In the genomic region with DNA sequence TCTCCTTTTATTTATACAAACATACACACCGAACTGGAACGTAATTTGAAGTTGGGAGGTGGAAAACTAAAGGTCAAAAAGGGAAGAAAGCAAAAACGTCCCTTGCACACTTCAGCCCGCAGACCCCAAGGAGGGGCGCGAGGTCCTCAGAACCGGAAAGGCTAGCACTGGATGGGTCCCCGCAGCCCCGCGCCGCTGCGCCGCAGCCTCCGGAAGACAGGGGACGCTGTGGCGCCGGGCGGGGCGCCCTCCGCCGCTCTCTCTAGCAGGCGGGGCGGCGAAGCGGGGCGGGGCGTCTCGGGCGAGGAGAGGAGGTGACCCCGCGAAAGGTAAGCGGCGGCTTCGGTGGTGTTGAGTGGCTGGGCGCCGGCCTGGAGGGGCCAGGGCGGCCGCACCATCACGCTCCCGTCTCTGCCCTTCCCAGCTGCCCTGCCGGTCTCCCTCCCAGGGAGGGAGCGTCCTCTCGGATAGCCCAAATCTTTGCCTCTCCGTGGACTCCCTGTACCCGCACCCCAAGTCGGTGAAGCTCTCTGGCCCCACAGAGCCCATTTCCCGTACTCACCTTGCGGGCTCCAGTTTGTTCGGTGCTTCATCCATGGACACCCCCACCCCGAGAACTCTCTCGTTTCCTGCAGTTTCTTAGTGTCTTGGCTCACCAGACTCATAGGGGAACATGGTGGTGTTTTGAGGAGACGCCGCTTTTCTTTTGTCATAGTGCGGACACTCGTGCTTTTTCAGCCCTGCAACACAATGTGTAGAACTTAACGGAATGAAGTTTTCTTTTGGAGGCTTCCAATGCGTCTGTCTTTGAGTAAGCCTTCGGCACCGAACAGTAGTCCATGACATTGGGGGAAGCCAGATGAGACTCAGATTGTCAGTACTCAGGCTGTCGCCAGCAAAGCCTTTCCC, we compare ENCODE assay signal across 1 cellular context.
A peak's percentile ranks its signal among the peaks of the same experiment; 100 is the strongest.
TF ChIP-seq lines count a peak whose summit lies in the region.

A gene with protein sequence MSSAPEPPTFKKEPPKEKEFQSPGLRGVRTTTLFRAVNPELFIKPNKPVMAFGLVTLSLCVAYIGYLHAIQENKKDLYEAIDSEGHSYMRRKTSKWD (plus strand): TSS at position 285 of the 909 bp plus-strand sequence. CDS start 14,444 bp downstream, outside the sequence.

TF ChIP-seq in K562, 482 proteins besides CTCF, POLR2A, EP300 and RAD21 (continued from another document and continues in another):
- no peak for TF ChIP-seq NR0B1 (IDR thresholded peaks at IDR 0.05; ENCODE audit: partially characterized antibody)
- TF ChIP-seq KAT2B (IDR thresholded peaks at IDR 0.05; ENCODE audit: low read depth, low read length): no peak
- TF ChIP-seq ZNF311 (CRISPR knock-in tag; IDR thresholded peaks at IDR 0.05): no peak
- peak; percentile 68; the same call in 1 of the 2 replicates for TF ChIP-seq GATAD2B (IDR thresholded peaks at IDR 0.05; ENCODE audit: borderline replicate concordance)
- no peak for TF ChIP-seq HNRNPH1 (optimal IDR thresholded peaks at IDR 0.05; ENCODE audit: low read depth, low read length)
- TF ChIP-seq ZSCAN32 (CRISPR knock-in tag; IDR thresholded peaks at IDR 0.05): no peak
- TF ChIP-seq SIRT6 (IDR thresholded peaks at IDR 0.05; ENCODE audit: low read depth, low read length): no peak
- TF ChIP-seq MBD2 (IDR thresholded peaks at IDR 0.05; ENCODE audit: borderline replicate concordance, low read depth): peak; percentile 67; the same call in 1 of the 2 replicates
- no peak for TF ChIP-seq STAT5A (IDR thresholded peaks at IDR 0.05; ENCODE audit: borderline replicate concordance, low read length)
- TF ChIP-seq HLTF (IDR thresholded peaks at IDR 0.05): no peak
- TF ChIP-seq NFIX (CRISPR knock-in tag; IDR thresholded peaks at IDR 0.05; ENCODE audit: low read depth): no peak
- no peak for TF ChIP-seq SMC3 (conservative IDR thresholded peaks at IDR 0.05; ENCODE audit: insufficient read depth, low read depth, low read length)
- no peak for TF ChIP-seq CGGBP1 (CRISPR knock-in tag; IDR thresholded peaks at IDR 0.05)
- TF ChIP-seq GATAD2A (IDR thresholded peaks at IDR 0.05): 0 out of 2 replicates have a peak, but pooled peaks have one; percentile 14
- no peak for TF ChIP-seq ZNF41 (CRISPR knock-in tag; conservative IDR thresholded peaks at IDR 0.05)
- peak; percentile 71 for TF ChIP-seq ETV5 (CRISPR knock-in tag; IDR thresholded peaks at IDR 0.05; ENCODE audit: low read depth)
- peak; percentile 86 for TF ChIP-seq POLR2B (IDR thresholded peaks at IDR 0.05; ENCODE audit: low read depth, partially characterized antibody)
- no peak for TF ChIP-seq PTTG1 (tag; IDR thresholded peaks at IDR 0.05; ENCODE audit: low read depth)
- TF ChIP-seq SNIP1 (IDR thresholded peaks at IDR 0.05; ENCODE audit: low read depth): no peak
- peak; percentile 74 for TF ChIP-seq POLR2H (tag; IDR thresholded peaks at IDR 0.05; ENCODE audit: low read depth)
- no peak for TF ChIP-seq NFATC3 (IDR thresholded peaks at IDR 0.05)
- no peak for TF ChIP-seq ZNF124 (CRISPR knock-in tag; IDR thresholded peaks at IDR 0.05)
- TF ChIP-seq U2AF1 (optimal IDR thresholded peaks at IDR 0.05; ENCODE audit: low read depth, low read length): peak; percentile 78
- TF ChIP-seq HMGXB4 (CRISPR knock-in tag; IDR thresholded peaks at IDR 0.05): peak; percentile 73
- TF ChIP-seq ZNF253 (CRISPR knock-in tag; conservative IDR thresholded peaks at IDR 0.05): no peak
- no peak for TF ChIP-seq JUN (IDR thresholded peaks at IDR 0.05; ENCODE audit: borderline replicate concordance, low read depth, low read length)
- no peak for TF ChIP-seq JUN (CRISPR knock-in tag; IDR thresholded peaks at IDR 0.05; ENCODE audit: borderline replicate concordance)
- no peak for TF ChIP-seq CBX2 (IDR thresholded peaks at IDR 0.05; ENCODE audit: insufficient read depth, low read length, poor library complexity, severe bottlenecking)
- TF ChIP-seq CTCFL (IDR thresholded peaks at IDR 0.05; ENCODE audit: borderline replicate concordance, insufficient read depth, low read depth, low read length, poor library complexity, severe bottlenecking): peak; percentile 94
- no peak for TF ChIP-seq ELF1 (tag; IDR thresholded peaks at IDR 0.05)
- no peak for TF ChIP-seq ZNF232 (CRISPR knock-in tag; IDR thresholded peaks at IDR 0.05)
- no peak for TF ChIP-seq SMARCA4 (IDR thresholded peaks at IDR 0.05)
- TF ChIP-seq, protein P1, sequence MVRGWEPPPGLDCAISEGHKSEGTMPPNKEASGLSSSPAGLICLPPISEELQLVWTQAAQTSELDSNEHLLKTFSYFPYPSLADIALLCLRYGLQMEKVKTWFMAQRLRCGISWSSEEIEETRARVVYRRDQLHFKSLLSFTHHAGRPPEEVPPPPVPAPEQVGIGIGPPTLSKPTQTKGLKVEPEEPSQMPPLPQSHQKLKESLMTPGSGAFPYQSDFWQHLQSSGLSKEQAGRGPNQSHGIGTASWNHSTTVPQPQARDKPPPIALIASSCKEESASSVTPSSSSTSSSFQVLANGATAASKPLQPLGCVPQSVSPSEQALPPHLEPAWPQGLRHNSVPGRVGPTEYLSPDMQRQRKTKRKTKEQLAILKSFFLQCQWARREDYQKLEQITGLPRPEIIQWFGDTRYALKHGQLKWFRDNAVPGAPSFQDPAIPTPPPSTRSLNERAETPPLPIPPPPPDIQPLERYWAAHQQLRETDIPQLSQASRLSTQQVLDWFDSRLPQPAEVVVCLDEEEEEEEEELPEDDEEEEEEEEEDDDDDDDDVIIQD (CRISPR knock-in tag; IDR thresholded peaks at IDR 0.05): no peak
- no peak for TF ChIP-seq BCOR (IDR thresholded peaks at IDR 0.05)
- TF ChIP-seq NFIC (IDR thresholded peaks at IDR 0.05): no peak
- no peak for TF ChIP-seq NR2C2 (CRISPR knock-in tag; IDR thresholded peaks at IDR 0.05)
- peak; percentile 80 for TF ChIP-seq NR2C2 (tag; IDR thresholded peaks at IDR 0.05)
- TF ChIP-seq GTF2E2 (tag; IDR thresholded peaks at IDR 0.05): no peak
- TF ChIP-seq CBX5 (IDR thresholded peaks at IDR 0.05; ENCODE audit: borderline replicate concordance, low read depth): peak; percentile 11; the same call in 1 of the 2 replicates
- TF ChIP-seq TFAM (CRISPR knock-in tag; conservative IDR thresholded peaks at IDR 0.05): no peak
- no peak for TF ChIP-seq WHSC1 (IDR thresholded peaks at IDR 0.05; ENCODE audit: low read length)
- no peak for TF ChIP-seq PTBP1 (IDR thresholded peaks at IDR 0.05; ENCODE audit: low read depth, low read length)
- TF ChIP-seq, protein P2, sequence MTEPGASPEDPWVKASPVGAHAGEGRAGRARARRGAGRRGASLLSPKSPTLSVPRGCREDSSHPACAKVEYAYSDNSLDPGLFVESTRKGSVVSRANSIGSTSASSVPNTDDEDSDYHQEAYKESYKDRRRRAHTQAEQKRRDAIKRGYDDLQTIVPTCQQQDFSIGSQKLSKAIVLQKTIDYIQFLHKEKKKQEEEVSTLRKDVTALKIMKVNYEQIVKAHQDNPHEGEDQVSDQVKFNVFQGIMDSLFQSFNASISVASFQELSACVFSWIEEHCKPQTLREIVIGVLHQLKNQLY (CRISPR knock-in tag; conservative IDR thresholded peaks at IDR 0.05): no peak
- TF ChIP-seq, protein P3, sequence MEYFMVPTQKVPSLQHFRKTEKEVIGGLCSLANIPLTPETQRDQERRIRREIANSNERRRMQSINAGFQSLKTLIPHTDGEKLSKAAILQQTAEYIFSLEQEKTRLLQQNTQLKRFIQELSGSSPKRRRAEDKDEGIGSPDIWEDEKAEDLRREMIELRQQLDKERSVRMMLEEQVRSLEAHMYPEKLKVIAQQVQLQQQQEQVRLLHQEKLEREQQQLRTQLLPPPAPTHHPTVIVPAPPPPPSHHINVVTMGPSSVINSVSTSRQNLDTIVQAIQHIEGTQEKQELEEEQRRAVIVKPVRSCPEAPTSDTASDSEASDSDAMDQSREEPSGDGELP (CRISPR knock-in tag; IDR thresholded peaks at IDR 0.05; ENCODE audit: borderline replicate concordance): peak; percentile 41; the same call in 1 of the 2 replicates
- TF ChIP-seq, protein P4, sequence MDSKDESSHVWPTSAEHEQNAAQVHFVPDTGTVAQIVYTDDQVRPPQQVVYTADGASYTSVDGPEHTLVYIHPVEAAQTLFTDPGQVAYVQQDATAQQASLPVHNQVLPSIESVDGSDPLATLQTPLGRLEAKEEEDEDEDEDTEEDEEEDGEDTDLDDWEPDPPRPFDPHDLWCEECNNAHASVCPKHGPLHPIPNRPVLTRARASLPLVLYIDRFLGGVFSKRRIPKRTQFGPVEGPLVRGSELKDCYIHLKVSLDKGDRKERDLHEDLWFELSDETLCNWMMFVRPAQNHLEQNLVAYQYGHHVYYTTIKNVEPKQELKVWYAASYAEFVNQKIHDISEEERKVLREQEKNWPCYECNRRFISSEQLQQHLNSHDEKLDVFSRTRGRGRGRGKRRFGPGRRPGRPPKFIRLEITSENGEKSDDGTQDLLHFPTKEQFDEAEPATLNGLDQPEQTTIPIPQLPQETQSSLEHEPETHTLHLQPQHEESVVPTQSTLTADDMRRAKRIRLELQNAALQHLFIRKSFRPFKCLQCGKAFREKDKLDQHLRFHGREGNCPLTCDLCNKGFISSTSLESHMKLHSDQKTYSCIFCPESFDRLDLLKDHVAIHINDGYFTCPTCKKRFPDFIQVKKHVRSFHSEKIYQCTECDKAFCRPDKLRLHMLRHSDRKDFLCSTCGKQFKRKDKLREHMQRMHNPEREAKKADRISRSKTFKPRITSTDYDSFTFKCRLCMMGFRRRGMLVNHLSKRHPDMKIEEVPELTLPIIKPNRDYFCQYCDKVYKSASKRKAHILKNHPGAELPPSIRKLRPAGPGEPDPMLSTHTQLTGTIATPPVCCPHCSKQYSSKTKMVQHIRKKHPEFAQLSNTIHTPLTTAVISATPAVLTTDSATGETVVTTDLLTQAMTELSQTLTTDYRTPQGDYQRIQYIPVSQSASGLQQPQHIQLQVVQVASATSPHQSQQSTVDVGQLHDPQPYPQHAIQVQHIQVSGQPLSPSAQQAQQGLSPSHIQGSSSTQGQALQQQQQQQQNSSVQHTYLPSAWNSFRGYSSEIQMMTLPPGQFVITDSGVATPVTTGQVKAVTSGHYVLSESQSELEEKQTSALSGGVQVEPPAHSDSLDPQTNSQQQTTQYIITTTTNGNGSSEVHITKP (IDR thresholded peaks at IDR 0.05; ENCODE audit: partially characterized antibody): peak; percentile 31
- TF ChIP-seq ZNF764 (CRISPR knock-in tag; IDR thresholded peaks at IDR 0.05; ENCODE audit: low read depth): no peak
- peak; percentile 62; the same call in 1 of the 2 replicates for TF ChIP-seq NKRF (IDR thresholded peaks at IDR 0.05; ENCODE audit: borderline replicate concordance)
